12 cellular contexts compared by ENCODE assay signal in the genomic region with DNA sequence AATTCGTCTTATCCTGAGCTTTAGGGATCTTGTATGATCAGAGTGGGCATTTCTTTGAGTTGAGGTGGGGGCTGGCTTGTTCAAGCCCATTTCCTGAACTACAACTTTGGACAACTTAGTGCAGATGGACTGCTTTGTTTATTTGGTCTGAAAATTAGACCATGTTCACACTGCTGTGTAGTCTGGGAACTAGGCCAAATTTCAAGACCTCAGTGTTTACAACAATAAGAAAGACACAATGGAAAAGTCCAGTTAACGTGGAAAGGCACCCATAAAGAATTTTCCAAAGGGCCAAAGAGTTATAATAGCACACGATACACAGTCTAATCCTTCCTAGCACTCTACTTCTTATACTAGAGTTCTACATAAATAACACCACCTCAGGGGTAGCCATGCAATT.
DNase-seq lines count a peak whose midpoint lies in the region; TF ChIP-seq lines count a peak whose summit lies in the region.
"Had no signal": no experiment of that assay in that cellular context is flagged by ENCODE, and none has a peak within 500 bp of the region (broad histone marks: within the 10 kb centered on the region; RNA-seq: fewer than 3 reads in every experiment).

No MANE protein-coding gene starts in this region.

- WGBS in tibial nerve, 2 donors: 19 to 32% methylated on average over 3 of the region's 3 CpGs

- H3K27ac ChIP-seq in stomach smooth muscle (ENCODE audit: low read length): peak overlapping the region; percentile 42
- peak overlapping the region in 2 of 4 donors; percentile 14 to 63 for H3K27ac ChIP-seq in tibial nerve
- H3K27ac ChIP-seq: tibial artery had no signal

- H3K4me3 ChIP-seq in fibroblast of villous mesenchyme (ENCODE audit: low read depth, low read length): no peak overlapping the region
- H3K4me3 ChIP-seq in stomach smooth muscle (ENCODE audit: low read length in 2 of 2): peak overlapping the region in 1 of 2 donors; percentile 40
- no peak overlapping the region for H3K4me3 ChIP-seq in tibial nerve
- H3K4me3 ChIP-seq: tibial artery had no signal

- H3K9me3 Mint-ChIP-seq in mesothelial cell of epicardium: peaks cover 7% of the 10 kb centered on the region
- H3K9me3 Mint-ChIP-seq: central memory CD8-positive, alpha-beta T cell had no signal

- TF ChIP-seq CTCF in fibroblast of villous mesenchyme (IDR thresholded peaks at IDR 0.05; ENCODE audit: insufficient read depth, low read depth, low read length): no peak
- no peak for TF ChIP-seq CTCF in tibial nerve (IDR thresholded peaks at IDR 0.05)
- TF ChIP-seq CTCF in mesothelial cell of epicardium (IDR thresholded peaks at IDR 0.05; ENCODE audit: unreplicated experiment): no peak

- TF ChIP-seq EP300 in tibial nerve (IDR thresholded peaks at IDR 0.05): no peak

- DNase-seq in NCI-H2107 treated with DMSO at 0.1 percent for 48 hours (lab: John Stamatoyannopoulos, UW; ENCODE audit: unreplicated experiment): peak; percentile 81
- no peak for DNase-seq in NCI-H2107 (lab: John Stamatoyannopoulos, UW)
- DNase-seq in OCI-M1 (lab: John Stamatoyannopoulos, UW): peak; percentile 38
- peak; percentile 88 for DNase-seq in fibroblast of villous mesenchyme (ENCODE audit: low read depth)
- DNase-seq in tibial nerve (ENCODE audit: low spot score in 2 of 2): no peak
- no peak for DNase-seq in stimulated activated CD4-positive, alpha-beta T cell treated with anti-CD3 and anti-CD28 coated beads, Interleukin-1b, Interleukin-23, amount 100 ng/mL, for 48 hours
- no peak for DNase-seq in mesothelial cell of epicardium (ENCODE audit: low spot score in 2 of 2, unreplicated experiment in 2 of 2)
- DNase-seq: ACHN; activated CD8-positive, alpha-beta memory T cell treated with anti-CD3 and anti-CD28 coated beads, Interleukin-2, amount 50 U/mL, for 4 hours; tibial artery had no signal

- no peak overlapping the region for H3K4me3 Mint-ChIP-seq in mesothelial cell of epicardium
- H3K4me3 Mint-ChIP-seq: central memory CD8-positive, alpha-beta T cell had no signal

- peaks cover 17% of the 10 kb centered on the region for H3K4me1 ChIP-seq in stomach smooth muscle (ENCODE audit: control insufficient read depth, insufficient read depth, low read length)
- H3K4me1 ChIP-seq in tibial nerve: peaks cover 0 to 50% (median 9%) of the 10 kb centered on the region in 4 donors

- H3K27ac Mint-ChIP-seq in mesothelial cell of epicardium: no peak overlapping the region

- no peaks in the 10 kb centered on the region for H3K27me3 ChIP-seq in stomach smooth muscle (ENCODE audit: control insufficient read depth in 1 of 2, insufficient read depth in 2 of 2, low read length in 2 of 2)
- H3K27me3 ChIP-seq in tibial nerve: no peaks in the 10 kb centered on the region
- H3K27me3 ChIP-seq: tibial artery had no signal

- H3K9me3 ChIP-seq in stomach smooth muscle (ENCODE audit: control insufficient read depth in 2 of 2, low read length in 2 of 2): no peaks in the 10 kb centered on the region
- no peaks in the 10 kb centered on the region for H3K9me3 ChIP-seq in tibial nerve
- H3K9me3 ChIP-seq: tibial artery had no signal

- H3K36me3 ChIP-seq in stomach smooth muscle (ENCODE audit: control insufficient read depth in 2 of 2, insufficient read depth in 2 of 2, low read length in 2 of 2) (no peaks in the 10 kb centered on the region), tibial nerve (no peaks in the 10 kb centered on the region)
- H3K36me3 ChIP-seq: tibial artery had no signal

- H3K4me1 Mint-ChIP-seq in mesothelial cell of epicardium: peaks cover 9% of the 10 kb centered on the region
- H3K4me1 Mint-ChIP-seq: central memory CD8-positive, alpha-beta T cell had no signal

- no peak overlapping the region for H3K9ac ChIP-seq in stomach smooth muscle (ENCODE audit: low read length in 2 of 2)

- no peak for TF ChIP-seq POLR2A in tibial nerve (IDR thresholded peaks at IDR 0.05)

- no peaks in the 10 kb centered on the region for H3K36me3 Mint-ChIP-seq in mesothelial cell of epicardium

- H3K27me3 Mint-ChIP-seq in mesothelial cell of epicardium (ENCODE audit: low read depth): no peaks in the 10 kb centered on the region
- H3K27me3 Mint-ChIP-seq: central memory CD8-positive, alpha-beta T cell had no signal

Comparison
In these comparisons a context has a peak if more than half of its experiments do, and no peak if none do; other contexts are left out.
1. DNase-seq: peak in NCI-H2107 treated with DMSO at 0.1 percent for 48 hours (single experiment), OCI-M1 (single experiment) and fibroblast of villous mesenchyme (single experiment); none in NCI-H2107 (single experiment), tibial nerve (0 of 2), stimulated activated CD4-positive, alpha-beta T cell treated with anti-CD3 and anti-CD28 coated beads, Interleukin-1b, Interleukin-23, amount 100 ng/mL, for 48 hours (single experiment) and mesothelial cell of epicardium (0 of 2).